Comparison of ENCODE assay signal across 14 cellular contexts in genomic region chr11:2314136-2314524, GRCh38. TPM values are rescaled to one million over a fixed set of nuclear protein-coding genes. Genes with fewer than 3 reads are reported as not detected.
DNase-seq lines count a peak whose midpoint lies in the region; TF ChIP-seq lines count a peak whose summit lies in the region.
"Had no signal": no experiment of that assay in that cellular context is flagged by ENCODE, and none has a peak within 500 bp of the region (broad histone marks: within the 10 kb centered on the region; RNA-seq: fewer than 3 reads in every experiment).

No MANE protein-coding gene starts in this region.

- H3K4me1 ChIP-seq in subcutaneous abdominal adipose tissue (ENCODE audit: control insufficient read depth in 5 of 5, insufficient read depth in 5 of 5, low read length in 5 of 5) = peaks cover 2 to 41% (median 36%) of the 10 kb centered on the region in 5 donors

- TF ChIP-seq CTCF in NB4 (IDR thresholded peaks at IDR 0.05; ENCODE audit: low read depth, low read length) = no peak

- H3K27ac ChIP-seq in cingulate gyrus (ENCODE audit: low read depth, low read length) (peak overlapping the region; percentile 79), subcutaneous abdominal adipose tissue (ENCODE audit: low read depth, low read length) (peak overlapping the region; percentile 78)

- peak overlapping the region in 3 of 5 donors; percentile 5 to 43 (median 30) for H3K9ac ChIP-seq in subcutaneous abdominal adipose tissue (ENCODE audit: low read length in 5 of 5)

- peak; percentile 12 for DNase-seq in NB4 (ENCODE audit: low read depth)
- DNase-seq in mesenteric fat pad (ENCODE audit: low spot score) = peak; percentile 81
- no peak for DNase-seq in NCI-H1105 treated with DMSO at 0.1 percent for 48 hours (lab: John Stamatoyannopoulos, UW)
- DNase-seq in SHP77 (lab: John Stamatoyannopoulos, UW) = no peak
- DNase-seq in NCI-H1417 treated with DMSO at 0.1 percent for 48 hours (lab: John Stamatoyannopoulos, UW) = no peak
- DNase-seq in NCI-H146 (lab: John Stamatoyannopoulos, UW) = no peak
- DNase-seq: activated CD4-positive, alpha-beta T cell treated with anti-CD3 and anti-CD28 coated beads for 1 hour; NCI-H2081; NCI-H774 had no signal

- H3K36me3 ChIP-seq in subcutaneous abdominal adipose tissue (ENCODE audit: control insufficient read depth in 5 of 5, insufficient read depth in 5 of 5, low read length in 5 of 5) = no peaks in the 10 kb centered on the region

- no peak overlapping the region for H3K4me3 ChIP-seq in NB4 (ENCODE audit: low read depth, low read length)
- H3K4me3 ChIP-seq in subcutaneous abdominal adipose tissue (ENCODE audit: low read depth in 1 of 5, low read length in 5 of 5) = peak overlapping the region in 1 of 5 donors; percentile 40

- peaks cover 0 to 8% (median 6%) of the 10 kb centered on the region in 5 donors for H3K9me3 ChIP-seq in subcutaneous abdominal adipose tissue (ENCODE audit: control insufficient read depth in 5 of 5, low read length in 5 of 5)

- no peak for TF ChIP-seq POLR2A in NB4 (IDR thresholded peaks at IDR 0.05; ENCODE audit: extremely low read depth, insufficient read length)

- no peaks in the 10 kb centered on the region for H3K27me3 ChIP-seq in subcutaneous abdominal adipose tissue (ENCODE audit: control insufficient read depth in 5 of 5, insufficient read depth in 4 of 5, low read length in 5 of 5)

RNA-seq across cellular contexts. Expression of gene TSPAN32, which starts 12.3 kb away (rescaled TPM):
- total RNA-seq in mesenteric fat pad = 1.3 TPM
- total RNA-seq: glomerular endothelial cell, LHCN-M2, pulmonary artery endothelial cell had no signal

RNA-seq across cellular contexts. Expression of gene C11orf21, which starts 12.4 kb away (rescaled TPM):
- 1.0 TPM for total RNA-seq in mesenteric fat pad
- total RNA-seq: glomerular endothelial cell, LHCN-M2, pulmonary artery endothelial cell had no signal

RNA-seq across cellular contexts. Expression of gene ASCL2, which starts 43.7 kb away (rescaled TPM):
- total RNA-seq in mesenteric fat pad = 0.64 TPM
- total RNA-seq: glomerular endothelial cell, LHCN-M2, pulmonary artery endothelial cell had no signal

Comparison
In these comparisons a context has a peak if more than half of its experiments do, and no peak if none do; other contexts are left out.
1. DNase-seq: peak in NB4 (single experiment) and mesenteric fat pad (single experiment); none in NCI-H1105 treated with DMSO at 0.1 percent for 48 hours (single experiment), SHP77 (0 of 2), NCI-H1417 treated with DMSO at 0.1 percent for 48 hours (single experiment) and NCI-H146 (single experiment).